Comparison of ENCODE assay signal across 12 cellular contexts in genomic region chr7:155885162-155886160, GRCh38.
DNase-seq lines count a peak whose midpoint lies in the region; ATAC-seq and TF ChIP-seq lines count a peak whose summit lies in the region.
"Had no signal": no experiment of that assay in that cellular context is flagged by ENCODE, and none has a peak within 500 bp of the region (broad histone marks: within the 10 kb centered on the region; RNA-seq: fewer than 3 reads in every experiment).

No MANE protein-coding gene starts in this region.

- no peaks in the 10 kb centered on the region for H3K27me3 ChIP-seq in gastrocnemius medialis
- H3K27me3 ChIP-seq: thyroid gland had no signal

- ATAC-seq in GM18511 (IDR thresholded peaks at IDR 0.05; ENCODE audit: unreplicated experiment) (no peak), gastrocnemius medialis (no peak), HG02938 (IDR thresholded peaks at IDR 0.05; ENCODE audit: unreplicated experiment) (no peak)

- H3K4me3 ChIP-seq in gastrocnemius medialis = no peak overlapping the region
- H3K4me3 ChIP-seq: thyroid gland had no signal

- TF ChIP-seq POLR2A in gastrocnemius medialis (IDR thresholded peaks at IDR 0.05) = no peak

- H3K4me1 ChIP-seq in gastrocnemius medialis = no peaks in the 10 kb centered on the region
- H3K4me1 ChIP-seq: thyroid gland had no signal

- TF ChIP-seq CTCF in gastrocnemius medialis (IDR thresholded peaks at IDR 0.05 in 4 of 5, conservative IDR thresholded peaks at IDR 0.05 in 1 of 5) = no peak

- intact Hi-C loops in gastrocnemius medialis (cut with DNase I; ENCODE audit: low total_unique reads) = no loop called here

- DNase-seq in H4 (ENCODE audit: low spot score) (peak; percentile 62), astrocyte of the hippocampus (ENCODE audit: low read depth, low spot score) (peak; percentile 91), iPS-NIHi11 (ENCODE audit: low spot score) (peak; percentile 40), renal cortical epithelial cell (ENCODE audit: low read depth) (peak; percentile 25), gastrocnemius medialis (no peak)
- DNase-seq in stimulated activated CD4-positive, alpha-beta T cell treated with anti-CD3 and anti-CD28 coated beads, Interleukin-4, amount 100 ng/mL, for 24 hours = no peak
- DNase-seq: CD4-positive, alpha-beta memory T cell; NCI-H1694; stimulated activated CD4-positive, alpha-beta T cell treated with anti-CD3 and anti-CD28 coated beads, Interleukin-2, amount 100 ng/mL, for 48 hours; thyroid gland had no signal

- H3K27ac ChIP-seq in gastrocnemius medialis = no peak overlapping the region
- H3K27ac ChIP-seq: thyroid gland had no signal

- no peaks in the 10 kb centered on the region for H3K9me3 ChIP-seq in gastrocnemius medialis
- H3K9me3 ChIP-seq: thyroid gland had no signal

- H3K36me3 ChIP-seq in gastrocnemius medialis = no peaks in the 10 kb centered on the region
- H3K36me3 ChIP-seq: thyroid gland had no signal

- in situ Hi-C loops in gastrocnemius medialis (cut with MboI; ENCODE audit: low sequenced_read_pairs in 4 of 4) = no loop called here

Comparison
In these comparisons a context has a peak if more than half of its experiments do, and no peak if none do; other contexts are left out.
1. DNase-seq: peak in H4 (single experiment), astrocyte of the hippocampus (single experiment), iPS-NIHi11 (single experiment) and renal cortical epithelial cell (single experiment); none in stimulated activated CD4-positive, alpha-beta T cell treated with anti-CD3 and anti-CD28 coated beads, Interleukin-4, amount 100 ng/mL, for 24 hours (single experiment) and gastrocnemius medialis (0 of 2).